ENCODE assay signal across 1 cellular context in genomic region chr12:66166561-66166960, GRCh38.
TF ChIP-seq lines count a peak whose summit lies in the region.

No MANE protein-coding gene starts in this region.

TF ChIP-seq in SK-N-SH, 30 proteins besides CTCF, POLR2A, EP300 and RAD21 (continued from another document):
- TF ChIP-seq TCF12 (IDR thresholded peaks at IDR 0.05) = no peak
- TF ChIP-seq, protein P1, sequence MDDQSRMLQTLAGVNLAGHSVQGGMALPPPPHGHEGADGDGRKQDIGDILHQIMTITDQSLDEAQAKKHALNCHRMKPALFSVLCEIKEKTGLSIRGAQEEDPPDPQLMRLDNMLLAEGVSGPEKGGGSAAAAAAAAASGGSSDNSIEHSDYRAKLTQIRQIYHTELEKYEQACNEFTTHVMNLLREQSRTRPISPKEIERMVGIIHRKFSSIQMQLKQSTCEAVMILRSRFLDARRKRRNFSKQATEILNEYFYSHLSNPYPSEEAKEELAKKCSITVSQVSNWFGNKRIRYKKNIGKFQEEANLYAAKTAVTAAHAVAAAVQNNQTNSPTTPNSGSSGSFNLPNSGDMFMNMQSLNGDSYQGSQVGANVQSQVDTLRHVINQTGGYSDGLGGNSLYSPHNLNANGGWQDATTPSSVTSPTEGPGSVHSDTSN (IDR thresholded peaks at IDR 0.05) = no peak
